In the genomic region with DNA sequence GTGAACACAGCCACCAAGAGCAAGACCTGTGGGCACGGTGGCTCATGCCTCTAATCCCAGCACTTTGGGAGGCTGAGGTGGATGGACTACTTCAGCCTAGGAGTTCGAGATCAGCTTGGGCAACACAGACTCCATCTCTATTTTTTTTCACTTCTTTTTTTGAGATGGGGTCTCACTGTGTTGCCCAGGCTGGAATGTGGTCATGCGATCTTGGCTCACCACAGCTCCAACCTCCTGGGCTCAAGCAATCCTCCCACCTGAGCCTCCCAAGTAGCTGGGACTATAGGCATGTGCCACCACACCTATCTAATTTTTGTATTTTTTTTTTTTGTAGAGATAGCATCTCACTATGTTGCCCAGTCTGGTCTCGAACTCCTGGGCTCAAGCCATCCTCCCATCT, we compare ENCODE assay signal across 36 cellular contexts. TPM values are rescaled to one million over a fixed set of nuclear protein-coding genes. Genes with fewer than 3 reads are reported as not detected.
DNase-seq lines count a peak whose midpoint lies in the region; ATAC-seq, FAIRE-seq and TF ChIP-seq lines count a peak whose summit lies in the region.
"Had no signal": no experiment of that assay in that cellular context is flagged by ENCODE, and none has a peak within 500 bp of the region (broad histone marks: within the 10 kb centered on the region; RNA-seq: fewer than 3 reads in every experiment).

No MANE protein-coding gene starts in this region.

- H3K27me3 ChIP-seq in HepG2 (ENCODE audit: control insufficient read depth in 1 of 2, insufficient read depth in 2 of 2, low read length in 2 of 2) (no peaks in the 10 kb centered on the region), right lobe of liver (no peaks in the 10 kb centered on the region), K562 (ENCODE audit: control insufficient read depth in 2 of 2, insufficient read depth in 2 of 2, low read length in 2 of 2) (no peaks in the 10 kb centered on the region)
- H3K27me3 ChIP-seq: BE2C; BLaER1; BLaER1 treated with 17β-estradiol and CSF1 and Interleukin-3, amounts not matched to agents 10 nM and 100 nM had no signal

- POLR2A ChIA-PET in HepG2 (lab: Yijun Ruan, JAX) (no interaction called here), HEK293 (lab: Yijun Ruan, JAX) (no interaction called here), WTC11 (lab: Charles Lee) (no interaction called here), K562 (lab: Yijun Ruan, JAX) (no interaction called here)

- no peak overlapping the region for H3K27ac Mint-ChIP-seq in WTC11
- H3K27ac Mint-ChIP-seq: B cell; CD4-positive, alpha-beta memory T cell; CD4-positive, alpha-beta T cell; CD4-positive, CD25-positive, alpha-beta regulatory T cell; CD8-positive, alpha-beta memory T cell; CD8-positive, alpha-beta T cell had no signal

- no peak for TF ChIP-seq RAD21 in HepG2 (CRISPR knock-in tag; IDR thresholded peaks at IDR 0.05)
- no peak for TF ChIP-seq RAD21 in K562 (CRISPR knock-in tag; conservative IDR thresholded peaks at IDR 0.05 in 1 of 2, IDR thresholded peaks at IDR 0.05 in 1 of 2)

- TF ChIP-seq POLR2A in HepG2 (IDR thresholded peaks at IDR 0.05; ENCODE audit: insufficient read depth in 1 of 2, low read depth in 2 of 2, low read length in 2 of 2) (no peak), right lobe of liver (IDR thresholded peaks at IDR 0.05) (no peak), K562 (conservative IDR thresholded peaks at IDR 0.05) (no peak)

- H3K79me2 ChIP-seq in HepG2 (ENCODE audit: insufficient read depth, low read length) (no peaks in the 10 kb centered on the region), K562 (ENCODE audit: control insufficient read depth, insufficient read depth, low read length) (no peaks in the 10 kb centered on the region)

- TF ChIP-seq EP300 in HepG2 (IDR thresholded peaks at IDR 0.05; ENCODE audit: low read depth in 2 of 2, low read length in 2 of 2) (no peak), HepG2 (CRISPR knock-in tag; IDR thresholded peaks at IDR 0.05; ENCODE audit: borderline replicate concordance) (no peak), K562 (IDR thresholded peaks at IDR 0.05; ENCODE audit: low read length) (no peak)

- intact Hi-C loops in HepG2 (cut with micrococcal nuclease; ENCODE audit: unreplicated experiment) (no loop called here), right lobe of liver (cut with DNase I) (no loop called here), K562 (cut with micrococcal nuclease) (no loop called here)

- H3K4me1 Mint-ChIP-seq in WTC11: peaks cover 10% of the 10 kb centered on the region
- H3K4me1 Mint-ChIP-seq: B cell; CD4-positive, alpha-beta memory T cell; CD4-positive, CD25-positive, alpha-beta regulatory T cell; CD8-positive, alpha-beta memory T cell had no signal

- 57% methylated on average over 4 of the region's 4 CpGs for WGBS in HepG2 (ENCODE audit: low lambda C conversion rate)
- WGBS in right lobe of liver (ENCODE audit: insufficient coverage, low coverage, low lambda C conversion rate, missing lambda C conversion rate): 92% methylated on average over 2 of the region's 4 CpGs
- 47% methylated on average over 3 of the region's 4 CpGs for WGBS in K562 (ENCODE audit: insufficient coverage, low coverage, missing lambda C conversion rate)

- no peaks in the 10 kb centered on the region for H3K9me1 ChIP-seq in K562 (ENCODE audit: control insufficient read depth, insufficient read depth, low read length)

- no peaks in the 10 kb centered on the region; the same call in 1 of the 2 replicates for H3K9me3 Mint-ChIP-seq in WTC11

- no peaks in the 10 kb centered on the region for H3K36me3 Mint-ChIP-seq in WTC11
- H3K36me3 Mint-ChIP-seq: CD14-positive monocyte; CD8-positive, alpha-beta T cell had no signal

- no TSS peak for BruUV-seq in HepG2 (replicated peaks; lab: Mats Ljungman, UMichigan)
- BruUV-seq in K562 (replicated peaks; lab: Mats Ljungman, UMichigan): no TSS peak

- no peak overlapping the region for H3K4me3 Mint-ChIP-seq in WTC11
- H3K4me3 Mint-ChIP-seq: B cell; CD14-positive monocyte; CD4-positive, alpha-beta memory T cell; CD4-positive, alpha-beta T cell; CD4-positive, CD25-positive, alpha-beta regulatory T cell; CD8-positive, alpha-beta memory T cell; CD8-positive, alpha-beta T cell had no signal

- H3K4me1 ChIP-seq in HepG2 (ENCODE audit: insufficient read depth, low read length) (peaks cover 38% of the 10 kb centered on the region), right lobe of liver (no peaks in the 10 kb centered on the region), HEK293 (ENCODE audit: control insufficient read depth, insufficient read depth, low read length) (no peaks in the 10 kb centered on the region), K562 (replicated peaks in 1 of 2; ENCODE audit: control insufficient read depth in 2 of 2, insufficient read depth in 2 of 2, low read length in 2 of 2) (peaks cover 0 to 9% of the 10 kb centered on the region in 2 experiments; a peak in 3 of 5 replicates)
- H3K4me1 ChIP-seq: A549, BE2C, BLaER1, Caco-2 had no signal

- TF ChIP-seq CTCF in HepG2 (CRISPR knock-in tag; IDR thresholded peaks at IDR 0.05) (no peak), right lobe of liver (IDR thresholded peaks at IDR 0.05) (no peak), HEK293 (tag by site-specific recombination; IDR thresholded peaks at IDR 0.05) (no peak), WTC11 (IDR thresholded peaks at IDR 0.05) (no peak), K562 (IDR thresholded peaks at IDR 0.05 in 2 of 3, conservative IDR thresholded peaks at IDR 0.05 in 1 of 3; ENCODE audit: insufficient read depth in 2 of 3, low read depth in 1 of 3, low read length in 3 of 3) (no peak)

- in situ Hi-C loops in HepG2 (cut with HindIII; ENCODE audit: extremely low pct_ligation_motif_present, low pct_unique_long_range_greater_than_20kb) (no loop called here), K562 (cut with MboI) (no loop called here)

- H3K36me3 ChIP-seq in HepG2 (replicated peaks in 1 of 2; ENCODE audit: control insufficient read depth in 1 of 2, insufficient read depth in 2 of 2, low read length in 2 of 2): no peaks in the 10 kb centered on the region
- no peaks in the 10 kb centered on the region for H3K36me3 ChIP-seq in right lobe of liver
- no peaks in the 10 kb centered on the region for H3K36me3 ChIP-seq in HEK293 (ENCODE audit: control insufficient read depth in 2 of 2, insufficient read depth in 1 of 2, low read length in 2 of 2)
- no peaks in the 10 kb centered on the region for H3K36me3 ChIP-seq in K562 (ENCODE audit: control insufficient read depth, insufficient read depth, low read length)
- H3K36me3 ChIP-seq: BE2C, BLaER1 had no signal

- H3K4me2 ChIP-seq in HepG2 (ENCODE audit: low read depth, low read length) (no peak overlapping the region), K562 (ENCODE audit: insufficient read depth, low read length) (no peak overlapping the region)
- H3K4me2 ChIP-seq: A549; BLaER1; BLaER1 treated with 17β-estradiol and CSF1 and Interleukin-3, amounts not matched to agents 10 nM and 100 nM had no signal

- no peak overlapping the region for H3K4me3 ChIP-seq in HepG2 (replicated peaks in 1 of 3; ENCODE audit: insufficient read depth in 1 of 3, low read depth in 2 of 3, low read length in 3 of 3)
- no peak overlapping the region for H3K4me3 ChIP-seq in right lobe of liver
- no peak overlapping the region for H3K4me3 ChIP-seq in HEK293 (ENCODE audit: low read depth, low read length)
- H3K4me3 ChIP-seq in K562: no peak overlapping the region
- H3K4me3 ChIP-seq: A549; BLaER1; BLaER1 treated with 17β-estradiol and CSF1 and Interleukin-3, amounts not matched to agents 10 nM and 100 nM had no signal

- H3K27me3 Mint-ChIP-seq in WTC11 (ENCODE audit: low read depth): peaks cover 11% of the 10 kb centered on the region; the same call in 1 of the 2 replicates

- CTCF ChIA-PET in HepG2 (lab: Yijun Ruan, JAX; ENCODE audit: low intra/inter-chr PET ratio, low total read pairs): no interaction called here
- CTCF ChIA-PET in HEK293 (lab: Yijun Ruan, JAX): no interaction called here
- CTCF ChIA-PET in WTC11 (lab: Charles Lee): interaction anchor here (1.2 kb wide), 1 partner anchor 19 kb away, joined by 3 read pairs; no protein-coding TSS in a partner anchor
- CTCF ChIA-PET in K562 (lab: Yijun Ruan, JAX; ENCODE audit: low intra/inter-chr PET ratio): no interaction called here

- DNase-seq in HepG2 (ENCODE audit: low spot score) (no peak), right lobe of liver (no peak), WTC11 (ENCODE audit: low spot score) (no peak), K562 (ENCODE audit: extremely low read depth in 1 of 4, low spot score in 3 of 4) (no peak), NCI-H2107 treated with DMSO at 0.1 percent for 48 hours (lab: John Stamatoyannopoulos, UW; ENCODE audit: unreplicated experiment) (no peak), SHP77 treated with DMSO at 0.1 percent for 48 hours (lab: John Stamatoyannopoulos, UW) (no peak), GM19240 (ENCODE audit: insufficient read length, low spot score) (no peak)
- DNase-seq: 8988T; ACHN; AML-193; BE2C; Calu3; CD4-positive, alpha-beta memory T cell; CD4-positive, alpha-beta T cell; CD4-positive, CD25-positive, alpha-beta regulatory T cell; CD8-positive, alpha-beta memory T cell; CD8-positive, alpha-beta T cell; COR-L47; DMS 273 treated with DMSO at 0.1 percent for 48 hours; DMS153; DMS53; DMS79; DMS79 treated with DMSO at 0.1 percent for 48 hours; DND-41; EL had no signal

- H2AFZ ChIP-seq in HepG2 (ENCODE audit: low read length): no peak overlapping the region
- no peak overlapping the region for H2AFZ ChIP-seq in K562 (ENCODE audit: low read depth, low read length)

- H3K9me3 ChIP-seq in HepG2 (ENCODE audit: low read length) (no peaks in the 10 kb centered on the region), right lobe of liver (no peaks in the 10 kb centered on the region), HEK293 (ENCODE audit: control insufficient read depth, insufficient read depth, low read depth, low read length) (no peaks in the 10 kb centered on the region), K562 (replicated peaks; ENCODE audit: control insufficient read depth, insufficient read depth, low read depth, low read length) (no peaks in the 10 kb centered on the region)
- H3K9me3 ChIP-seq: BE2C had no signal

- no peak overlapping the region for H3K9ac ChIP-seq in HepG2 (ENCODE audit: insufficient read depth, low read depth, low read length)
- no peak overlapping the region for H3K9ac ChIP-seq in K562 (ENCODE audit: insufficient read depth in 1 of 2, low read depth in 2 of 2, low read length in 2 of 2)
- H3K9ac ChIP-seq: BLaER1; BLaER1 treated with 17β-estradiol and CSF1 and Interleukin-3, amounts not matched to agents 10 nM and 100 nM had no signal

- H3K27ac ChIP-seq in HepG2 (ENCODE audit: extremely low read length, insufficient read depth, low read length) (no peak overlapping the region), right lobe of liver (no peak overlapping the region), HEK293 (ENCODE audit: extremely low read depth, low read depth, low read length) (no peak overlapping the region), K562 (ENCODE audit: extremely low read depth, low read depth, low read length) (no peak overlapping the region)
- H3K27ac ChIP-seq: 22Rv1; A549; BLaER1; BLaER1 treated with 17β-estradiol and CSF1 and Interleukin-3, amounts not matched to agents 10 nM and 100 nM; C4-2B had no signal

- H4K20me1 ChIP-seq in HepG2 (ENCODE audit: insufficient read depth, low read length): no peaks in the 10 kb centered on the region
- no peaks in the 10 kb centered on the region for H4K20me1 ChIP-seq in K562 (replicated peaks; ENCODE audit: control insufficient read depth, insufficient read depth, low read length)
- H4K20me1 ChIP-seq: BLaER1; BLaER1 treated with 17β-estradiol and CSF1 and Interleukin-3, amounts not matched to agents 10 nM and 100 nM had no signal

- FAIRE-seq in HepG2 (lab: Jason Lieb, UNC) (no peak), K562 (lab: Jason Lieb, UNC) (no peak)
- FAIRE-seq: A204.1, A549, D721Med had no signal

- no peak for ATAC-seq in HepG2
- ATAC-seq in right lobe of liver: no peak
- ATAC-seq in WTC11: no peak
- ATAC-seq in K562: no peak
- ATAC-seq: A549; CD8-positive, alpha-beta T cell had no signal

RNA-seq across cellular contexts. Expression of gene SPRED2, which starts 54.4 kb away (rescaled TPM):
- total RNA-seq in HepG2 (2016; rRNA removed; fragmentation: Illumina TruSeq; extraction: Trizol) (13.0 and 17.7 TPM in 2 replicates), right lobe of liver (10 to 100 TPM; 11.0 to 22.5 (median 15.2) TPM), WTC11 (2021) (26.4 to 34.1 TPM (median 32.7 TPM) in 3 replicates), K562 (2014; rRNA removed) (7.8 and 9.5 TPM in 2 replicates), K562 (2014; rRNA removed; fragmentation: Illumina TruSeq; extraction: Trizol) (14.1 and 14.8 TPM in 2 replicates), K562 (2015; rRNA removed; fragmentation: Illumina TruSeq; extraction: Trizol) (10.2 and 10.7 TPM in 2 replicates), K562 (2021) (42.6 and 50.8 TPM in 2 replicates)
- total RNA-seq in HepG2 (2016; cell fraction: cytosol; rRNA removed; fragmentation: Illumina TruSeq; extraction: Trizol; ENCODE audit: low read depth): 8.2 and 14.6 TPM in 2 replicates
- 13.6 and 15.0 TPM in 2 replicates for total RNA-seq in HepG2 (2016; cell fraction: insoluble cytoplasmic fraction; rRNA removed; fragmentation: Illumina TruSeq; extraction: Trizol)
- 14.7 and 17.3 TPM in 2 replicates for total RNA-seq in HepG2 (2016; cell fraction: membrane; rRNA removed; fragmentation: Illumina TruSeq; extraction: Trizol)
- 17.1 and 21.0 TPM in 2 replicates for total RNA-seq in HepG2 (2016; cell fraction: nucleus; rRNA removed; fragmentation: Illumina TruSeq; extraction: Trizol)
- polyA plus RNA-seq in HepG2 (2011; rRNA removed) (34.4 and 37.0 TPM in 2 replicates), K562 (2011; rRNA removed) (15.3 and 16.5 TPM in 2 replicates), K562 (2014; fragmentation: Illumina TruSeq; extraction: Trizol) (40.9 and 42.6 TPM in 2 replicates), K562 (2014; fragmentation: Nextera tagmentation; extraction: Ambion mirVana) (1 to 10 TPM; 4.6 to 6.4 TPM), K562 (2014; rRNA removed) (17.9 and 21.2 TPM in 2 replicates)
- polyA plus RNA-seq in HepG2 (2011; cell fraction: cytosol; rRNA removed): 35.1 and 36.7 TPM in 2 replicates
- 42.3 and 51.3 TPM in 2 replicates for polyA plus RNA-seq in HepG2 (2011; cell fraction: nucleus; rRNA removed)
- 50.2 and 57.7 TPM in 2 replicates for polyA plus RNA-seq in HepG2 (2012)
- polyA plus RNA-seq in HepG2 (2016; cell fraction: cytosol; fragmentation: Illumina TruSeq; extraction: Trizol; ENCODE audit: low read depth): 7.2 and 7.7 TPM in 2 replicates
- polyA plus RNA-seq in HepG2 (2016; cell fraction: insoluble cytoplasmic fraction; fragmentation: Illumina TruSeq; extraction: Trizol; ENCODE audit: low read depth): 35.3 and 42.4 TPM in 2 replicates
- 18.9 and 19.9 TPM in 2 replicates for polyA plus RNA-seq in HepG2 (2016; cell fraction: membrane; fragmentation: Illumina TruSeq; extraction: Trizol; ENCODE audit: low read depth)
- polyA plus RNA-seq in HepG2 (2016; cell fraction: nucleus; fragmentation: Illumina TruSeq; extraction: Trizol; ENCODE audit: insufficient read depth, low read depth): 39.6 and 40.2 TPM in 2 replicates
- 4.9 and 74.4 TPM in 2 replicates for polyA minus RNA-seq in HepG2 (2011; rRNA and poly(A)+ RNA removed; ENCODE audit: low replicate concordance)
- 42.6 and 50.6 TPM in 2 replicates for polyA minus RNA-seq in HepG2 (2011; cell fraction: cytosol; rRNA and poly(A)+ RNA removed)
- 36.3 and 43.9 TPM in 2 replicates for polyA minus RNA-seq in HepG2 (2011; cell fraction: nucleus; rRNA and poly(A)+ RNA removed)
- total RNA-seq in K562 (2011; cell fraction: chromatin; rRNA removed; ENCODE audit: low replicate concordance): 32.9 and 55.4 TPM in 2 replicates
- total RNA-seq in K562 (2011; cell fraction: nucleolus; rRNA removed): 16.8 and 20.1 TPM in 2 replicates
- 32.7 and 48.2 TPM in 2 replicates for total RNA-seq in K562 (2011; cell fraction: nucleoplasm; rRNA removed)
- polyA plus RNA-seq in K562 (2011; cell fraction: cytosol; rRNA removed): 18.1 and 23.5 TPM in 2 replicates
- 20.4 and 30.3 TPM in 2 replicates for polyA plus RNA-seq in K562 (2011; cell fraction: nucleus; rRNA removed)
- polyA plus RNA-seq in K562 (2012): 22.1 and 26.6 TPM in 2 replicates
- 16.7 and 18.3 TPM in 2 replicates for polyA minus RNA-seq in K562 (2011; rRNA and poly(A)+ RNA removed)
- polyA minus RNA-seq in K562 (2011; cell fraction: cytosol; rRNA and poly(A)+ RNA removed): 22.5 and 22.8 TPM in 2 replicates
- polyA minus RNA-seq in K562 (2011; cell fraction: nucleus; rRNA and poly(A)+ RNA removed): 6.9 and 9.3 TPM in 2 replicates

Comparison
In these comparisons a context has a peak if more than half of its experiments do, and no peak if none do; other contexts are left out.
1. Of the 241 proteins assayed by ChIP-seq in both HepG2 and K562: peak only in HepG2: none; only in K562: none; in both: ZNF121; in neither: 240.